ENCODE assay signal across 12 cellular contexts in the genomic region with DNA sequence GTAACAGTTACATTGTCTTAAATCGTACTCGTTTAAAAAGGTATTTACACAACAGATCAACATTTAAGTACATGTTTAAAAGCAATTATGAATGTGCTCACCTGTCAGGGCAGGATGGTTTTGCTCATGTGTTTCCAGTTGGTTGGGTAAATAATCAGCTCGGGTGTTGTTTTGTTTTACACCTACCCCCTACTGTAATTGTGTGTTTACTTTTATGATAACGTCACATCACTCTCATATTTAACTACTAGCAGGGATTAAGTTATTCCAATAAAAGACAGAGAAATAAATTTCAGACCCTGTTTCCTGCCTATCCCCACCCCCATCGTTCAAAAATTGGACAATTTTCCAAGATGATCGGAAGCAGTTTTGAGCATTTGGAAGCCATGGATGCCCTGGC.
"Had no signal": no experiment of that assay in that cellular context is flagged by ENCODE, and none has a peak within 500 bp of the region (broad histone marks: within the 10 kb centered on the region; RNA-seq: fewer than 3 reads in every experiment).

No MANE protein-coding gene starts in this region.

- FAIRE-seq: keratinocyte had no signal

- DNase-seq: effector CD4-positive, alpha-beta T cell; gastrocnemius medialis; natural killer cell; occipital lobe; ovary; stimulated activated CD4-positive, alpha-beta T cell treated with anti-CD3 and anti-CD28 coated beads, Interleukin-4, amount 100 ng/mL, for 4 hours; stimulated activated naive CD8-positive, alpha-beta T cell treated with anti-CD3 and anti-CD28 coated beads, Interleukin-15, Interleukin-2, amounts not matched to agents 100 U/mL and 50 U/mL, for 24 hours; testis had no signal

- ATAC-seq: gastrocnemius medialis; natural killer cell; psoas muscle; right cardiac atrium; stimulated activated memory B cell treated with anti-CD40 and anti-IgM and Interleukin-4, amounts not matched to agents 10 μg/mL and 1 μg/mL and 100 μg/mL, for 72 hours; stimulated activated naive CD8-positive, alpha-beta T cell treated with anti-CD3 and anti-CD28 coated beads, Interleukin-15, Interleukin-2, amounts not matched to agents 100 U/mL and 50 U/mL, for 24 hours had no signal
